ENCODE assay signal across 16 cellular contexts in genomic region chr1:211635602-211636205, GRCh38.
"Had no signal": no experiment of that assay in that cellular context is flagged by ENCODE, and none has a peak within 500 bp of the region (broad histone marks: within the 10 kb centered on the region; RNA-seq: fewer than 3 reads in every experiment).

No MANE protein-coding gene starts in this region.

- H3K4me3 ChIP-seq: lung, mucosa of descending colon, skin epidermis, tibial nerve had no signal

- H3K27me3 ChIP-seq: tibial nerve had no signal

- H3K27ac ChIP-seq: neutrophil, skin epidermis, tibial nerve had no signal

- H3K9me3 ChIP-seq: mucosa of descending colon, neutrophil, tibial nerve had no signal

- DNase-seq: activated CD4-positive, alpha-beta T cell treated with anti-CD3 and anti-CD28 coated beads, Interleukin-2, amount 10 ng/mL, durations not matched to agents 7 days and 5 days; activated CD8-positive, alpha-beta memory T cell treated with anti-CD3 and anti-CD28 coated beads, Interleukin-2, amount 50 U/mL, for 48 hours; activated naive CD8-positive, alpha-beta T cell treated with anti-CD3 and anti-CD28 coated beads for 36 hours; dermis blood vessel endothelial cell; effector memory CD8-positive, alpha-beta T cell; naive thymus-derived CD4-positive, alpha-beta T cell; retina; stimulated activated CD4-positive, alpha-beta T cell treated with anti-CD3 and anti-CD28 coated beads, Interleukin-15, amount 100 ng/mL, for 24 hours; stimulated activated CD4-positive, alpha-beta T cell treated with anti-CD3 and anti-CD28 coated beads, Interleukin-4, amount 100 ng/mL, for 1 hour; stimulated activated naive CD4-positive, alpha-beta T cell; substantia nigra had no signal

- H3K36me3 ChIP-seq: neutrophil, tibial nerve had no signal
